36 cellular contexts compared by ENCODE assay signal in genomic region chr10:47111329-47111862, GRCh38.
DNase-seq lines count a peak whose midpoint lies in the region; ATAC-seq, FAIRE-seq and TF ChIP-seq lines count a peak whose summit lies in the region.
"Had no signal": no experiment of that assay in that cellular context is flagged by ENCODE, and none has a peak within 500 bp of the region (broad histone marks: within the 10 kb centered on the region; RNA-seq: fewer than 3 reads in every experiment).

No MANE protein-coding gene starts in this region.

- no peaks in the 10 kb centered on the region for H3K9me1 ChIP-seq in K562 (ENCODE audit: control insufficient read depth, insufficient read depth, low read length)

- H3K36me3 Mint-ChIP-seq in progenitor cell of endocrine pancreas (ENCODE audit: insufficient read depth), result no peaks in the 10 kb centered on the region
- H3K36me3 Mint-ChIP-seq: CD8-positive, alpha-beta T cell; IgD-negative memory B cell; immature natural killer cell; memory B cell had no signal

- H3K27ac Mint-ChIP-seq in progenitor cell of endocrine pancreas, result no peak overlapping the region
- H3K27ac Mint-ChIP-seq: activated CD8-positive, alpha-beta T cell treated with anti-CD3 and anti-CD28 coated beads for 36 hours; activated naive CD4-positive, alpha-beta T cell treated with anti-CD3 and anti-CD28 coated beads for 36 hours; activated T-helper 1 cell treated with anti-CD3 and anti-CD28 coated beads, Interleukin-12 subunit alpha, Interleukin-12 subunit beta, Interleukin-2, Interleukin-4 antibody, amounts not matched to agents 30 ng/mL and 10 ng/mL and 1 ng/mL, durations not matched to agents 14 hours and 24 hours and 36 hours; CD8-positive, alpha-beta T cell; IgD-negative memory B cell; immature natural killer cell; memory B cell; stimulated activated naive CD8-positive, alpha-beta T cell treated with anti-CD3 and anti-CD28 coated beads, Interleukin-15, Interleukin-2, amounts not matched to agents 100 ng/mL and 50 ng/mL, for 24 hours had no signal

- CTCF ChIA-PET in HCT116 (lab: Charles Lee) (no interaction called here), K562 (lab: Yijun Ruan, JAX; ENCODE audit: low intra/inter-chr PET ratio) (no interaction called here)

- DNase-seq in BE2C, result no peak
- no peak for DNase-seq in HCT116 (ENCODE audit: low read depth, low spot score)
- DNase-seq in K562 (ENCODE audit: extremely low read depth in 1 of 4, low spot score in 3 of 4), result peak in 1 of 4 experiments; percentile 6
- peak; percentile 49 for DNase-seq in islet precursor cell
- no peak for DNase-seq in progenitor cell of endocrine pancreas (ENCODE audit: low spot score, unreplicated experiment)
- no peak for DNase-seq in esophagus squamous epithelium (lab: John Stamatoyannopoulos, UW)
- DNase-seq: activated CD4-positive, alpha-beta T cell treated with anti-CD3 and anti-CD28 coated beads for 1 hour; activated CD8-positive, alpha-beta memory T cell treated with anti-CD3 and anti-CD28 coated beads, Interleukin-2, amount 50 U/mL, for 48 hours; activated CD8-positive, alpha-beta T cell treated with anti-CD3 and anti-CD28 coated beads for 36 hours; activated naive CD4-positive, alpha-beta T cell treated with anti-CD3 and anti-CD28 coated beads for 36 hours; CD8-positive, alpha-beta T cell; cerebellar nuclear complex; gastrocnemius medialis; HCEC 1CT; immature natural killer cell; NCI-H1105 treated with DMSO at 0.1 percent for 48 hours; NCI-H187 treated with DMSO at 0.1 percent for 48 hours; NCI-H524 treated with DMSO at 0.1 percent for 48 hours; NK-92 treated with Interleukin-12 subunit alpha and Interleukin-12 subunit beta, amount 100 ng/mL, for 24 hours; posterior cingulate gyrus; right lobe of liver; spleen; stimulated activated CD8-positive, alpha-beta memory T cell treated with anti-CD3 and anti-CD28 coated beads, Interleukin-4, amount 100 ng/mL, for 48 hours; T-helper 2 cell; testis had no signal

- BruUV-seq in HCT116 (replicated peaks; lab: Mats Ljungman, UMichigan) (no TSS peak), K562 (replicated peaks; lab: Mats Ljungman, UMichigan) (no TSS peak)

- in situ Hi-C loops in K562 (cut with MboI), result no loop called here

- ATAC-seq in HCT116 (peak; percentile 53), K562 (no peak), HG02571 (IDR thresholded peaks at IDR 0.05; ENCODE audit: unreplicated experiment) (no peak), HG02678 (IDR thresholded peaks at IDR 0.05; ENCODE audit: unreplicated experiment) (no peak)
- ATAC-seq: A549; activated CD8-positive, alpha-beta T cell treated with anti-CD3 and anti-CD28 coated beads for 36 hours; CD8-positive, alpha-beta T cell; gastrocnemius medialis; right lobe of liver; Right ventricle myocardium inferior had no signal

- H3K9me2 ChIP-seq in HCT116 (ENCODE audit: insufficient read depth), result no peaks in the 10 kb centered on the region

- TF ChIP-seq RAD21 in HCT116 (IDR thresholded peaks at IDR 0.05; ENCODE audit: low read depth) (no peak), K562 (CRISPR knock-in tag; conservative IDR thresholded peaks at IDR 0.05 in 1 of 2, IDR thresholded peaks at IDR 0.05 in 1 of 2) (no peak)

- H3K9me3 ChIP-seq in BE2C (no peaks in the 10 kb centered on the region), HCT116 (ENCODE audit: control insufficient read depth in 1 of 2, insufficient read depth in 1 of 2, low read depth in 1 of 2, low read length in 2 of 2) (no peaks in the 10 kb centered on the region), K562 (replicated peaks; ENCODE audit: control insufficient read depth, insufficient read depth, low read depth, low read length) (no peaks in the 10 kb centered on the region), esophagus squamous epithelium (no peaks in the 10 kb centered on the region)
- H3K9me3 ChIP-seq: A549, gastrocnemius medialis, right lobe of liver, spleen, testis had no signal

- no peaks in the 10 kb centered on the region for H3K36me3 ChIP-seq in BE2C
- no peaks in the 10 kb centered on the region for H3K36me3 ChIP-seq in HCT116 (ENCODE audit: control insufficient read depth in 1 of 2, insufficient read depth in 2 of 2, low read length in 2 of 2)
- H3K36me3 ChIP-seq in K562 (ENCODE audit: control insufficient read depth, insufficient read depth, low read length), result no peaks in the 10 kb centered on the region
- no peaks in the 10 kb centered on the region for H3K36me3 ChIP-seq in esophagus squamous epithelium
- H3K36me3 ChIP-seq: gastrocnemius medialis, right lobe of liver, spleen had no signal

- H3K27me3 ChIP-seq in BE2C, result no peaks in the 10 kb centered on the region
- H3K27me3 ChIP-seq in HCT116 (ENCODE audit: insufficient read depth, low read length), result no peaks in the 10 kb centered on the region
- H3K27me3 ChIP-seq in K562 (ENCODE audit: control insufficient read depth in 2 of 2, insufficient read depth in 2 of 2, low read length in 2 of 2), result peaks cover 11 to 38% of the 10 kb centered on the region in 2 experiments
- H3K27me3 ChIP-seq in esophagus squamous epithelium, result peaks cover 0 to 7% (median 0%) of the 10 kb centered on the region in 4 donors
- H3K27me3 ChIP-seq: gastrocnemius medialis, hepatocyte, right lobe of liver, spleen, testis had no signal

- H3K9me3 Mint-ChIP-seq in progenitor cell of endocrine pancreas (ENCODE audit: low read depth), result no peaks in the 10 kb centered on the region
- H3K9me3 Mint-ChIP-seq: activated CD8-positive, alpha-beta T cell treated with anti-CD3 and anti-CD28 coated beads for 36 hours; activated naive CD4-positive, alpha-beta T cell treated with anti-CD3 and anti-CD28 coated beads for 36 hours; activated T-helper 1 cell treated with anti-CD3 and anti-CD28 coated beads, Interleukin-12 subunit alpha, Interleukin-12 subunit beta, Interleukin-2, Interleukin-4 antibody, amounts not matched to agents 30 ng/mL and 10 ng/mL and 1 ng/mL, durations not matched to agents 14 hours and 24 hours and 36 hours; CD8-positive, alpha-beta T cell; IgD-negative memory B cell; memory B cell; neural crest cell; stimulated activated naive CD8-positive, alpha-beta T cell treated with anti-CD3 and anti-CD28 coated beads, Interleukin-15, Interleukin-2, amounts not matched to agents 100 ng/mL and 50 ng/mL, for 24 hours had no signal

- no peak overlapping the region for H3K9ac ChIP-seq in HCT116 (ENCODE audit: low read length)
- no peak overlapping the region for H3K9ac ChIP-seq in K562 (ENCODE audit: insufficient read depth in 1 of 2, low read depth in 2 of 2, low read length in 2 of 2)

- H2AFZ ChIP-seq in HCT116 (ENCODE audit: low read depth, low read length, poor library complexity, severe bottlenecking) (no peak overlapping the region), K562 (ENCODE audit: low read depth, low read length) (no peak overlapping the region)
- H2AFZ ChIP-seq: hepatocyte had no signal

- TF ChIP-seq EP300 in K562 (IDR thresholded peaks at IDR 0.05; ENCODE audit: low read length), result no peak

- TF ChIP-seq CTCF in BE2C (IDR thresholded peaks at IDR 0.05; ENCODE audit: low read depth, low read length) (peak; percentile 17; the same call in 1 of the 2 replicates), HCT116 (IDR thresholded peaks at IDR 0.05 in 2 of 3, conservative IDR thresholded peaks at IDR 0.05 in 1 of 3; ENCODE audit: borderline replicate concordance in 1 of 3, insufficient read depth in 1 of 3, low read depth in 2 of 3, low read length in 2 of 3) (0 out of 6 replicates have a peak, but pooled peaks of 1 of the 3 experiments have one; percentile 6), K562 (IDR thresholded peaks at IDR 0.05 in 2 of 3, conservative IDR thresholded peaks at IDR 0.05 in 1 of 3; ENCODE audit: insufficient read depth in 2 of 3, low read depth in 1 of 3, low read length in 3 of 3) (peak in 2 of 3 experiments; percentile 13 to 17; a peak in 3 of 6 replicates), progenitor cell of endocrine pancreas (IDR thresholded peaks at IDR 0.05; ENCODE audit: unreplicated experiment) (no peak), esophagus squamous epithelium (IDR thresholded peaks at IDR 0.05) (no peak)

- H4K20me1 ChIP-seq in HCT116 (ENCODE audit: insufficient read depth) (no peaks in the 10 kb centered on the region), K562 (replicated peaks; ENCODE audit: control insufficient read depth, insufficient read depth, low read length) (no peaks in the 10 kb centered on the region)

- TF ChIP-seq POLR2A in HCT116 (IDR thresholded peaks at IDR 0.05; ENCODE audit: borderline replicate concordance, extremely low read depth, insufficient read depth, insufficient read length), result no peak
- no peak for TF ChIP-seq POLR2A in K562 (conservative IDR thresholded peaks at IDR 0.05)
- no peak for TF ChIP-seq POLR2A in esophagus squamous epithelium (IDR thresholded peaks at IDR 0.05)

- WGBS in K562 (ENCODE audit: insufficient coverage, low coverage, missing lambda C conversion rate), result 0% methylated on average over 5 of the region's 5 CpGs
- 74 to 83% methylated on average over 5 of the region's 5 CpGs for WGBS in esophagus squamous epithelium, 2 donors

- intact Hi-C loops in HCT116 (cut with micrococcal nuclease), result no loop called here
- intact Hi-C loops in K562 (cut with micrococcal nuclease), result no loop called here
- intact Hi-C loops in esophagus squamous epithelium (cut with DNase I), result no loop called here

- H3K27ac ChIP-seq in HCT116 (ENCODE audit: low read depth, low read length) (no peak overlapping the region), K562 (ENCODE audit: extremely low read depth, low read depth, low read length) (no peak overlapping the region), esophagus squamous epithelium (no peak overlapping the region)
- H3K27ac ChIP-seq: A549, gastrocnemius medialis, hepatocyte, right lobe of liver, spleen, testis had no signal

- H3K4me2 ChIP-seq in HCT116 (ENCODE audit: low read length) (no peak overlapping the region), K562 (ENCODE audit: insufficient read depth, low read length) (no peak overlapping the region)
- H3K4me2 ChIP-seq: A549, hepatocyte had no signal

- no peak overlapping the region for H3K4me3 Mint-ChIP-seq in progenitor cell of endocrine pancreas (ENCODE audit: low read depth)
- H3K4me3 Mint-ChIP-seq: activated CD8-positive, alpha-beta T cell treated with anti-CD3 and anti-CD28 coated beads for 36 hours; activated naive CD4-positive, alpha-beta T cell treated with anti-CD3 and anti-CD28 coated beads for 36 hours; activated T-helper 1 cell treated with anti-CD3 and anti-CD28 coated beads, Interleukin-12 subunit alpha, Interleukin-12 subunit beta, Interleukin-2, Interleukin-4 antibody, amounts not matched to agents 30 ng/mL and 10 ng/mL and 1 ng/mL, durations not matched to agents 14 hours and 24 hours and 36 hours; CD8-positive, alpha-beta T cell; IgD-negative memory B cell; immature natural killer cell; memory B cell; neural crest cell; stimulated activated naive CD8-positive, alpha-beta T cell treated with anti-CD3 and anti-CD28 coated beads, Interleukin-15, Interleukin-2, amounts not matched to agents 100 ng/mL and 50 ng/mL, for 24 hours had no signal

- H3K4me1 ChIP-seq in BE2C (no peaks in the 10 kb centered on the region; the same call in 1 of the 2 replicates), HCT116 (ENCODE audit: control insufficient read depth in 1 of 2, insufficient read depth in 2 of 2, low read length in 2 of 2) (no peaks in the 10 kb centered on the region), K562 (replicated peaks in 1 of 2; ENCODE audit: control insufficient read depth in 2 of 2, insufficient read depth in 2 of 2, low read length in 2 of 2) (no peaks in the 10 kb centered on the region), esophagus squamous epithelium (no peaks in the 10 kb centered on the region)
- H3K4me1 ChIP-seq: A549, right lobe of liver, testis had no signal

- H3K79me2 ChIP-seq in HCT116 (ENCODE audit: insufficient read depth, low read length), result no peaks in the 10 kb centered on the region
- H3K79me2 ChIP-seq in K562 (ENCODE audit: control insufficient read depth, insufficient read depth, low read length), result no peaks in the 10 kb centered on the region
- H3K79me2 ChIP-seq: hepatocyte had no signal

- no peak overlapping the region for H3K4me3 ChIP-seq in BE2C (ENCODE audit: low read depth, low read length)
- no peak overlapping the region for H3K4me3 ChIP-seq in HCT116 (replicated peaks in 1 of 2; ENCODE audit: low read depth in 1 of 2, low read length in 2 of 2)
- no peak overlapping the region for H3K4me3 ChIP-seq in K562
- H3K4me3 ChIP-seq in esophagus squamous epithelium, result no peak overlapping the region
- H3K4me3 ChIP-seq: A549, gastrocnemius medialis, hepatocyte, right lobe of liver, spleen, testis had no signal

- peaks cover 72% of the 10 kb centered on the region for H3K27me3 Mint-ChIP-seq in progenitor cell of endocrine pancreas
- H3K27me3 Mint-ChIP-seq: activated CD8-positive, alpha-beta T cell treated with anti-CD3 and anti-CD28 coated beads for 36 hours; stimulated activated naive CD8-positive, alpha-beta T cell treated with anti-CD3 and anti-CD28 coated beads, Interleukin-15, Interleukin-2, amounts not matched to agents 100 ng/mL and 50 ng/mL, for 24 hours had no signal

- RAD21 ChIA-PET in HCT116 (lab: Charles Lee; ENCODE audit: low non-redundant PET in 1 of 2, low total read pairs in 2 of 2, uncharacterized antibody in 2 of 2, unreplicated experiment in 2 of 2), result no interaction called here

- POLR2A ChIA-PET in HCT116 (lab: Charles Lee) (no interaction called here), K562 (lab: Yijun Ruan, JAX) (interaction anchor here (0.8 kb wide), 1 partner anchor 9 kb away, joined by 3 read pairs; no protein-coding TSS in a partner anchor)

- no peaks in the 10 kb centered on the region for H3K4me1 Mint-ChIP-seq in progenitor cell of endocrine pancreas (ENCODE audit: low read depth)

- no peak for FAIRE-seq in K562 (lab: Jason Lieb, UNC)
- FAIRE-seq: A549, GM12891 had no signal

Comparison
In these comparisons a context has a peak if more than half of its experiments do, and no peak if none do; other contexts are left out.
1. CTCF ChIP-seq: peak in BE2C (single experiment) and K562 (2 of 3); none in progenitor cell of endocrine pancreas (single experiment) and esophagus squamous epithelium (0 of 6).